In the genomic region with DNA sequence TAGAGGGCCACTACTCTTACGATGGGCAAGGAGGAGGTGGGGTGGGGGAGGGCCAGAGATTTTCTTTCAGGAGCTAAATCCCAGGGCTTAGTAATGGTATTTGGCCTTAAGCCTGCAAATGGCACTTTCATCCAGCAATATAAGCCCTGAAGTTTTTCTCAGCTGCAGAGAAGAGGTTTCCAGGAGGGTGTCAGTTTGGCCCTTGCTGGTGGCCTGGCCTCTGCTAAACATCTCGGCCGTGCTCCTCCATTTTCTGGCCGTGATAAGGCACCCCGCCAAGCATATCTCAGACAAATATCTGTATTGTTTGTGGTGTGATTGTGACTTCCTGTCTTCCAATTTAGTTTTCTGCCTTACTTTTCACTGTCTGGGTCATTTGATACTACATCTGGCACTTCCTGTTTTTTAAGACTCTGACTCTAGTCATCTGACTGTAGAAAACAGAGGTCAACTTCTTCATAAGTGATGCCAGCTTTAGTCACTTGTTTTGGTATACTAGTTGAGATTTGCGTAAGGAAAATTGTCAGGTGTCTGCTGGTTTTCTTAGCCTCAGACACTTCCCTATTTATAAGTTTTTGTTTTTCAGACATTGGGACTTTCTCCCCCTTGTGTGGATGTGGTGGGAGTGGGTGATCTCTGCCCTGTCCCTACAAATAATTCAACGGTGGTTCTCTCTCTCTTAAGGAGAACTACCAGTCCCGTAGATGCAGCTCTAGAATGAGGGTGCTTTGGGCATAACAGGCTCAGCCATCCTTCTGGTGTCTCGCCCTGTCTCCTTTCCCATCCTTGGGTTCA, we compare ENCODE assay signal across 9 cellular contexts.
DNase-seq lines count a peak whose midpoint lies in the region; ATAC-seq and TF ChIP-seq lines count a peak whose summit lies in the region.
"Had no signal": no experiment of that assay in that cellular context is flagged by ENCODE, and none has a peak within 500 bp of the region (broad histone marks: within the 10 kb centered on the region; RNA-seq: fewer than 3 reads in every experiment).

No MANE protein-coding gene starts in this region.

- peaks cover 76% of the 10 kb centered on the region for H3K4me1 Mint-ChIP-seq in activated naive CD8-positive, alpha-beta T cell treated with anti-CD3 and anti-CD28 coated beads, Interleukin-2, amount 50 U/mL, for 24 hours

- no TSS peak for BruUV-seq in PC-3 (replicated peaks; lab: Mats Ljungman, UMichigan)

- H3K36me3 ChIP-seq in PC-3 (ENCODE audit: low read depth, low read length) = no peaks in the 10 kb centered on the region
- no peaks in the 10 kb centered on the region for H3K36me3 ChIP-seq in transverse colon

- POLR2A ChIA-PET in PC-3 (lab: Charles Lee; ENCODE audit: unreplicated experiment) = interaction anchor here (0.6 kb wide), 1 partner anchor 816 kb away, joined by 9 read pairs; no protein-coding TSS in a partner anchor

- peak overlapping the region; percentile 15 for H3K4me3 Mint-ChIP-seq in activated naive CD8-positive, alpha-beta T cell treated with anti-CD3 and anti-CD28 coated beads, Interleukin-2, amount 50 U/mL, for 24 hours

- H3K9ac ChIP-seq in PC-3 (ENCODE audit: low read length) = no peak overlapping the region

- peaks cover 3% of the 10 kb centered on the region for H3K9me3 Mint-ChIP-seq in activated naive CD8-positive, alpha-beta T cell treated with anti-CD3 and anti-CD28 coated beads, Interleukin-2, amount 50 U/mL, for 24 hours

- in situ Hi-C loops in transverse colon (cut with MboI; ENCODE audit: low pct_ligation_motif_present in 1 of 4, low pct_unique_long_range_greater_than_20kb in 1 of 4, low sequenced_read_pairs in 3 of 4) = no loop called here

- peak; percentile 9 for DNase-seq in NK-92 treated with Interleukin-12 subunit alpha and Interleukin-12 subunit beta, amount 100 ng/mL, for 24 hours (lab: John Stamatoyannopoulos, UW)
- DNase-seq in NK-92 (lab: John Stamatoyannopoulos, UW; ENCODE audit: unreplicated experiment) (no peak), PC-3 (peak; percentile 68), left lobe of liver (ENCODE audit: low spot score) (no peak), transverse colon (no peak), cerebellum (ENCODE audit: low spot score) (no peak)
- peak; percentile 36 for DNase-seq in activated naive CD8-positive, alpha-beta T cell treated with anti-CD3 and anti-CD28 coated beads, Interleukin-2, amount 50 U/mL, for 24 hours

- H3K36me3 Mint-ChIP-seq in activated naive CD8-positive, alpha-beta T cell treated with anti-CD3 and anti-CD28 coated beads, Interleukin-2, amount 50 U/mL, for 24 hours (ENCODE audit: low read depth) = no peaks in the 10 kb centered on the region

- H3K27me3 ChIP-seq in PC-3 (ENCODE audit: low read length) (no peaks in the 10 kb centered on the region), transverse colon (no peaks in the 10 kb centered on the region)

- H3K4me1 ChIP-seq in PC-3 (ENCODE audit: insufficient read depth, low read length) (peaks cover 27% of the 10 kb centered on the region), transverse colon (peaks cover 0 to 28% (median 6%) of the 10 kb centered on the region in 4 donors)

- CTCF ChIA-PET in PC-3 (lab: Charles Lee) = no interaction called here

- peak; percentile 80 for ATAC-seq in HG03025 (IDR thresholded peaks at IDR 0.05; ENCODE audit: low FRiP score, unreplicated experiment)
- ATAC-seq in PC-3 = peak; percentile 47
- peak; percentile 64 for ATAC-seq in activated naive CD8-positive, alpha-beta T cell treated with anti-CD3 and anti-CD28 coated beads, Interleukin-2, amount 50 U/mL, for 24 hours
- ATAC-seq in left lobe of liver = peak; percentile 36

- peak; percentile 35 for TF ChIP-seq POLR2A in transverse colon (IDR thresholded peaks at IDR 0.05)

- H3F3A ChIP-seq in PC-3 (ENCODE audit: low read length, unreplicated experiment) = no peaks in the 10 kb centered on the region

- peak overlapping the region; percentile 89 for H3K27ac Mint-ChIP-seq in activated naive CD8-positive, alpha-beta T cell treated with anti-CD3 and anti-CD28 coated beads, Interleukin-2, amount 50 U/mL, for 24 hours

- peak; percentile 71 for TF ChIP-seq EP300 in transverse colon (IDR thresholded peaks at IDR 0.05; ENCODE audit: low read depth)

- H3K4me3 ChIP-seq in PC-3 (ENCODE audit: low read length) (no peak overlapping the region), transverse colon (no peak overlapping the region)

- peak overlapping the region; percentile 39 for H3K27ac ChIP-seq in PC-3 (ENCODE audit: low read length)
- H3K27ac ChIP-seq in transverse colon = peak overlapping the region; percentile 52 to 86 (median 74)
- H3K27ac ChIP-seq: 22Rv1 had no signal

- no peaks in the 10 kb centered on the region for H3K79me2 ChIP-seq in PC-3 (ENCODE audit: low read length)

- intact Hi-C loops in PC-3 (cut with micrococcal nuclease) (loop anchor here (5.0 kb wide), 2 partner anchors 121 to 321 kb away; a partner anchor contains a TSS), transverse colon (cut with DNase I; ENCODE audit: low total_unique reads) (no loop called here)

- WGBS in transverse colon (ENCODE audit: low coverage in 1 of 2), 2 donors = 55 to 77% methylated on average over 6 to 9 of the region's 9 CpGs

- H4K20me1 ChIP-seq in PC-3 (ENCODE audit: low read length) = no peaks in the 10 kb centered on the region

- no peaks in the 10 kb centered on the region for H3K9me2 ChIP-seq in PC-3 (replicated peaks; ENCODE audit: low read length)

- H2AFZ ChIP-seq in PC-3 (ENCODE audit: low read length) = peak overlapping the region; percentile 56

- H3K4me2 ChIP-seq in PC-3 (ENCODE audit: low read length) = peak overlapping the region; percentile 45

- no peaks in the 10 kb centered on the region for H3K27me3 Mint-ChIP-seq in activated naive CD8-positive, alpha-beta T cell treated with anti-CD3 and anti-CD28 coated beads, Interleukin-2, amount 50 U/mL, for 24 hours

- no peaks in the 10 kb centered on the region for H3K9me3 ChIP-seq in PC-3 (ENCODE audit: low read length)
- no peaks in the 10 kb centered on the region for H3K9me3 ChIP-seq in transverse colon

- TF ChIP-seq CTCF in PC-3 (conservative IDR thresholded peaks at IDR 0.05; ENCODE audit: low read depth, low read length) (no peak), transverse colon (IDR thresholded peaks at IDR 0.05) (no peak)

Comparison
In these comparisons a context has a peak if more than half of its experiments do, and no peak if none do; other contexts are left out.
1. DNase-seq: peak in NK-92 treated with Interleukin-12 subunit alpha and Interleukin-12 subunit beta, amount 100 ng/mL, for 24 hours (single experiment), PC-3 (single experiment) and activated naive CD8-positive, alpha-beta T cell treated with anti-CD3 and anti-CD28 coated beads, Interleukin-2, amount 50 U/mL, for 24 hours (single experiment); none in NK-92 (single experiment), left lobe of liver (single experiment), transverse colon (single experiment) and cerebellum (single experiment).
2. Peak in every context shown above with its lines, with median percentiles within 50 percentile points of each other: ATAC-seq.